2 cellular contexts compared by ENCODE assay signal in genomic region chr16:4687946-4688673, GRCh38.
TF ChIP-seq lines count a peak whose summit lies in the region.

No MANE protein-coding gene starts in this region.

TF ChIP-seq in GM23338, 12 proteins besides CTCF, POLR2A, EP300 and RAD21:
- TF ChIP-seq POLR2AphosphoS5 (IDR thresholded peaks at IDR 0.05; ENCODE audit: low read depth) (no peak), JUNB (IDR thresholded peaks at IDR 0.05; ENCODE audit: unreplicated experiment) (no peak), ZNF462 (CRISPR knock-in tag; IDR thresholded peaks at IDR 0.05) (no peak), ETS1 (IDR thresholded peaks at IDR 0.05) (no peak), STAT1 (IDR thresholded peaks at IDR 0.05; ENCODE audit: unreplicated experiment) (no peak), REST (IDR thresholded peaks at IDR 0.05; ENCODE audit: unreplicated experiment) (no peak), ZNF114 (CRISPR knock-in tag; IDR thresholded peaks at IDR 0.05) (no peak), NANOG (IDR thresholded peaks at IDR 0.05; ENCODE audit: borderline replicate concordance) (no peak), EZH2 (IDR thresholded peaks at IDR 0.05; ENCODE audit: low read depth, unreplicated experiment) (no peak), ZNF331 (CRISPR knock-in tag; IDR thresholded peaks at IDR 0.05; ENCODE audit: low read depth) (no peak), CREB1 (CRISPR knock-in tag; IDR thresholded peaks at IDR 0.05; ENCODE audit: low read depth) (no peak), EZH2phosphoT487 (IDR thresholded peaks at IDR 0.05; ENCODE audit: unreplicated experiment) (no peak)

TF ChIP-seq in HepG2, 621 proteins besides CTCF, POLR2A, EP300 and RAD21:
- TF ChIP-seq AGO2 (optimal IDR thresholded peaks at IDR 0.05; ENCODE audit: low read depth, low read length) (peak; percentile 55), HNF1A (IDR thresholded peaks at IDR 0.05; ENCODE audit: low read depth) (no peak), HNF1A (CRISPR knock-in tag; IDR thresholded peaks at IDR 0.05; ENCODE audit: borderline replicate concordance) (no peak), ZNF484 (CRISPR knock-in tag; IDR thresholded peaks at IDR 0.05; ENCODE audit: borderline replicate concordance, low read depth) (no peak), ARNTL (CRISPR knock-in tag; IDR thresholded peaks at IDR 0.05) (no peak)
